28 cellular contexts compared by ENCODE assay signal in the genomic region with DNA sequence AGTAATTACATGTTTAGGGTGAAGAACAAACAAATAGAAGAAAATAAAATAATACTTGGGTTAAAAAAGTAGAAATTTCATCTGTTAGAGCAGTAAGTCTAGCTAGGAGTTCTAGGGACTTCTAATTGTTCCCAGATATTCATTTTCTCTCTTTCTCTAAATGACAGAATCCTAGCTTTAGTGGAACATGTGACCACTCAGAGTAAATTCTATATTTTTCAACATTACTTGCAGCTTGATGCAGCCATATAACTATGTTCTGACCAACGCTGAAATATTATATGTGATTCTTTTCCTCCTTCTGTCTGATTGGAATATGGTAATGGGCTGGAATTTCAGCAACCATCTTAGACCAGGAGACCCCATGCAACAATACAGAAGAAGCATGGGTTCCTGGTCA. TPM values are rescaled to one million over a fixed set of nuclear protein-coding genes. Genes with fewer than 3 reads are reported as not detected.
"Had no signal": no experiment of that assay in that cellular context is flagged by ENCODE, and none has a peak within 500 bp of the region (broad histone marks: within the 10 kb centered on the region; RNA-seq: fewer than 3 reads in every experiment).

No MANE protein-coding gene starts in this region.

- ATAC-seq: gastrocnemius medialis; left lung; lower lobe of right lung; mucosa of descending colon; sciatic nerve; stimulated activated effector memory CD8-positive, alpha-beta T cell treated with anti-CD3 and anti-CD28 coated beads, Interleukin-12 subunit alpha, Interleukin-12 subunit beta, amount 100 ng/mL, for 72 hours had no signal

- H3K4me3 ChIP-seq: gastrocnemius medialis, left lung, lower lobe of right lung, mucosa of descending colon, ovary, prostate gland, thoracic aorta had no signal

- H3K4me1 ChIP-seq: gastrocnemius medialis, prostate gland had no signal

- DNase-seq: activated CD4-positive, alpha-beta T cell treated with anti-CD3 and anti-CD28 coated beads for 4 hours; activated CD4-positive, alpha-beta T cell treated with anti-CD3 and anti-CD28 coated beads, Interleukin-2, amount 50 U/mL, for 4 hours; activated CD8-positive, alpha-beta memory T cell treated with anti-CD3 and anti-CD28 coated beads for 24 hours; activated effector memory CD4-positive, alpha-beta T cell treated with Interleukin-2 at 50 U/mL for 16 hours; activated naive CD4-positive, alpha-beta T cell treated with Interleukin-2 at 50 U/mL for 16 hours; activated naive CD8-positive, alpha-beta T cell treated with anti-CD3 and anti-CD28 coated beads, Interleukin-2, amount 10 ng/mL, durations not matched to agents 7 days and 5 days; amygdala; effector CD8-positive, alpha-beta T cell; gastrocnemius medialis; glutamatergic neuron; left lung; lower lobe of right lung; mesenchymal stem cell; mucosa of descending colon; ovary; retina; small intestine; stimulated activated CD4-positive, alpha-beta T cell treated with anti-CD3 and anti-CD28 coated beads, Interleukin-4, amount 100 ng/mL, for 24 hours; trophoblast cell had no signal

- H3K9me3 ChIP-seq: gastrocnemius medialis, left lung, lower lobe of right lung, mucosa of descending colon, ovary, prostate gland, thoracic aorta had no signal

- H3K27me3 ChIP-seq: gastrocnemius medialis, ovary had no signal

- H3K36me3 ChIP-seq: gastrocnemius medialis, lower lobe of right lung, ovary, prostate gland, thoracic aorta had no signal

- FAIRE-seq: colon, islet of Langerhans, small intestine, urothelium cell line had no signal

- H3K27ac ChIP-seq: gastrocnemius medialis, left lung, lower lobe of right lung, ovary, prostate gland, thoracic aorta, VCaP had no signal

RNA-seq across cellular contexts. Expression of a gene that starts 8.1 kb away (rescaled TPM):
- total RNA-seq: T-helper 1 cell treated with Interleukin-12 subunit alpha and Interleukin-12 subunit beta and Interleukin-4 antibody, amounts not matched to agents 30 ng/mL and 1 ng/mL, for 36 hours had no signal

RNA-seq across cellular contexts. Expression of a gene that starts 58.4 kb away (rescaled TPM):
- total RNA-seq: activated naive CD8-positive, alpha-beta T cell treated with anti-CD3 and anti-CD28 coated beads, Interleukin-2, amount 10 ng/mL, durations not matched to agents 7 days and 5 days; T-helper 1 cell treated with Interleukin-12 subunit alpha and Interleukin-12 subunit beta and Interleukin-4 antibody, amounts not matched to agents 30 ng/mL and 1 ng/mL, for 36 hours had no signal
